ENCODE assay signal across 19 cellular contexts in genomic region chr17:17580662-17581470, GRCh38. TPM values are rescaled to one million over a fixed set of nuclear protein-coding genes. Genes with fewer than 3 reads are reported as not detected.
DNase-seq lines count a peak whose midpoint lies in the region; ATAC-seq and TF ChIP-seq lines count a peak whose summit lies in the region.
"Had no signal": no experiment of that assay in that cellular context is flagged by ENCODE, and none has a peak within 500 bp of the region (broad histone marks: within the 10 kb centered on the region; RNA-seq: fewer than 3 reads in every experiment).

No MANE protein-coding gene starts in this region.

- no peak for TF ChIP-seq POLR2A in breast epithelium (IDR thresholded peaks at IDR 0.05)

- no peak overlapping the region for H3K27ac Mint-ChIP-seq in MCF 10A (ENCODE audit: low read depth, unreplicated experiment)

- POLR2A ChIA-PET in MCF 10A (lab: Yijun Ruan, JAX) (interaction anchor here (1.0 to 1.2 kb wide), 2 partner anchors 10 to 15 kb away, joined by 3 read pairs; partner anchors contain the start of gene PEMT), Panc1 (lab: Charles Lee) (interaction anchor here (0.6 kb wide), 1 partner anchor 8 kb away, joined by 9 read pairs; no protein-coding TSS in a partner anchor)

- in situ Hi-C loops in Panc1 (cut with HindIII; ENCODE audit: low pct_unique_long_range_greater_than_20kb, low sequenced_read_pairs), result no loop called here

- intact Hi-C loops in breast epithelium (cut with DNase I; ENCODE audit: low total_unique reads), result no loop called here
- intact Hi-C loops in MCF 10A (cut with micrococcal nuclease), result no loop called here
- intact Hi-C loops in Panc1 (cut with micrococcal nuclease; ENCODE audit: unreplicated experiment), result no loop called here

- H3K4me1 ChIP-seq in breast epithelium (no peaks in the 10 kb centered on the region), Panc1 (ENCODE audit: control insufficient read depth, insufficient read depth, low read length) (peaks cover 4% of the 10 kb centered on the region; the same call in 1 of the 2 replicates)
- H3K4me1 ChIP-seq: pancreas, transverse colon had no signal

- TF ChIP-seq CTCF in breast epithelium (IDR thresholded peaks at IDR 0.05) (no peak), MCF 10A (IDR thresholded peaks at IDR 0.05; ENCODE audit: unreplicated experiment) (no peak), Panc1 (IDR thresholded peaks at IDR 0.05) (no peak)

- no TSS peak for BruUV-seq in MCF 10A (replicated peaks; lab: Mats Ljungman, UMichigan)
- no TSS peak for BruUV-seq in Panc1 (replicated peaks; lab: Mats Ljungman, UMichigan)

- no peak overlapping the region for H3K4me3 Mint-ChIP-seq in MCF 10A (ENCODE audit: unreplicated experiment)
- H3K4me3 Mint-ChIP-seq: IgD-negative memory B cell had no signal

- H3K9me3 ChIP-seq in breast epithelium (no peaks in the 10 kb centered on the region), Panc1 (ENCODE audit: control insufficient read depth, insufficient read depth, low read depth, low read length) (no peaks in the 10 kb centered on the region)
- H3K9me3 ChIP-seq: pancreas, transverse colon had no signal

- ATAC-seq in Panc1, result peak; percentile 66

- H3K9me3 Mint-ChIP-seq in MCF 10A (ENCODE audit: unreplicated experiment), result no peaks in the 10 kb centered on the region
- H3K9me3 Mint-ChIP-seq: IgD-negative memory B cell had no signal

- no peak overlapping the region for H3K4me3 ChIP-seq in breast epithelium
- no peak overlapping the region for H3K4me3 ChIP-seq in Panc1 (ENCODE audit: low read depth in 2 of 2, low read length in 2 of 2)
- H3K4me3 ChIP-seq: pancreas, transverse colon had no signal

- H3K4me1 Mint-ChIP-seq in MCF 10A (ENCODE audit: insufficient read depth, unreplicated experiment), result no peaks in the 10 kb centered on the region

- H3K27me3 ChIP-seq in breast epithelium (no peaks in the 10 kb centered on the region), Panc1 (ENCODE audit: control insufficient read depth, insufficient read depth, low read length) (no peaks in the 10 kb centered on the region)
- H3K27me3 ChIP-seq: pancreas, transverse colon had no signal

- CTCF ChIA-PET in MCF 10A (lab: Yijun Ruan, JAX), result interaction anchor here (1.8 kb wide), 1 partner anchor 12 kb away, joined by 7 read pairs; no protein-coding TSS in a partner anchor
- CTCF ChIA-PET in Panc1 (lab: Charles Lee), result no interaction called here

- DNase-seq in breast epithelium (ENCODE audit: low spot score in 2 of 2) (no peak), MCF 10A (ENCODE audit: unreplicated experiment) (no peak), Panc1 (ENCODE audit: low read depth, low spot score) (no peak), iris pigment epithelial cell (ENCODE audit: low read depth) (peak; percentile 40), stromal cell of bone marrow (ENCODE audit: low read depth) (peak; percentile 14), NOMO-1 treated with dmso at 0.1 percent for 144 hours (lab: John Stamatoyannopoulos, UW; ENCODE audit: unreplicated experiment) (no peak), middle frontal gyrus (ENCODE audit: extremely low spot score, low spot score) (no peak), NCI-H1048 (lab: John Stamatoyannopoulos, UW) (no peak)
- DNase-seq: activated gamma-delta T cell, Calu3, cerebellar nuclear complex, erythroblast, mammary epithelial cell, NCI-H1436, NCI-H526, pancreas, SHP77, transverse colon had no signal

- H3K36me3 Mint-ChIP-seq in MCF 10A (ENCODE audit: insufficient read depth, unreplicated experiment), result peaks cover 4% of the 10 kb centered on the region
- H3K36me3 Mint-ChIP-seq: IgD-negative memory B cell had no signal

- H3K36me3 ChIP-seq in breast epithelium (no peaks in the 10 kb centered on the region), Panc1 (ENCODE audit: control insufficient read depth, insufficient read depth, low read length) (no peaks in the 10 kb centered on the region)
- H3K36me3 ChIP-seq: pancreas, transverse colon had no signal

- no peaks in the 10 kb centered on the region for H3K27me3 Mint-ChIP-seq in MCF 10A (ENCODE audit: insufficient read depth, unreplicated experiment)
- H3K27me3 Mint-ChIP-seq: IgD-negative memory B cell had no signal

- peak overlapping the region; percentile 36 to 75 for H3K27ac ChIP-seq in breast epithelium
- no peak overlapping the region for H3K27ac ChIP-seq in Panc1 (ENCODE audit: low read length)
- H3K27ac ChIP-seq: pancreas, transverse colon had no signal

RNA-seq across cellular contexts. Expression of gene PEMT, which starts 10.6 kb away (rescaled TPM):
- total RNA-seq in breast epithelium, result 100 to 1,000 TPM in 1 of 3 donors, 10 to 100 TPM in 2; 37.3 to 151 (median 52.4) TPM
- 37.0 and 49.8 TPM in 2 replicates for total RNA-seq in MCF 10A (2022)
- 27.0 TPM for total RNA-seq in Panc1 (2021; ENCODE audit: unreplicated experiment)
- 45.1 TPM for polyA plus RNA-seq in Panc1 (2012; ENCODE audit: insufficient read length)

Comparison
In these comparisons a context has a peak if more than half of its experiments do, and no peak if none do; other contexts are left out.
1. DNase-seq: peak in iris pigment epithelial cell (single experiment) and stromal cell of bone marrow (single experiment); none in breast epithelium (0 of 2), MCF 10A (single experiment), Panc1 (single experiment), NOMO-1 treated with dmso at 0.1 percent for 144 hours (single experiment), middle frontal gyrus (single experiment) and NCI-H1048 (single experiment).